ENCODE assay signal across 8 cellular contexts in genomic region chr4:26867914-26868684, GRCh38. TPM values are rescaled to one million over a fixed set of nuclear protein-coding genes. Genes with fewer than 3 reads are reported as not detected.
DNase-seq lines count a peak whose midpoint lies in the region; ATAC-seq and TF ChIP-seq lines count a peak whose summit lies in the region.
"Had no signal": no experiment of that assay in that cellular context is flagged by ENCODE, and none has a peak within 500 bp of the region (broad histone marks: within the 10 kb centered on the region; RNA-seq: fewer than 3 reads in every experiment).

No MANE protein-coding gene starts in this region.

- peak overlapping the region; percentile 8 to 89 (median 30) for H3K27ac Mint-ChIP-seq in CD8-positive, alpha-beta memory T cell
- peak overlapping the region; percentile 68 for H3K27ac Mint-ChIP-seq in dendritic cell treated with granulocyte-macrophage colony-stimulating factor and Interleukin-4, amounts not matched to agents 40 ng/mL and 50 ng/mL, for 4 days
- H3K27ac Mint-ChIP-seq in naive thymus-derived CD8-positive, alpha-beta T cell: peak overlapping the region in 9 of 10 donors; percentile 26 to 87 (median 73)
- no peak overlapping the region for H3K27ac Mint-ChIP-seq in neural progenitor cell

- no peaks in the 10 kb centered on the region for H3K9me3 ChIP-seq in CD8-positive, alpha-beta memory T cell (ENCODE audit: low read length)
- H3K9me3 ChIP-seq in Karpas-422 (ENCODE audit: low read length): no peaks in the 10 kb centered on the region
- no peaks in the 10 kb centered on the region for H3K9me3 ChIP-seq in neural progenitor cell (ENCODE audit: low read depth)
- H3K9me3 ChIP-seq: gastrocnemius medialis had no signal

- ATAC-seq in naive thymus-derived CD8-positive, alpha-beta T cell: no peak
- no peak for ATAC-seq in HG03378 (IDR thresholded peaks at IDR 0.05; ENCODE audit: unreplicated experiment)
- ATAC-seq: gastrocnemius medialis had no signal

- peaks cover 85 to 92% (median 91%) of the 10 kb centered on the region in 3 donors for H3K4me1 Mint-ChIP-seq in CD8-positive, alpha-beta memory T cell
- H3K4me1 Mint-ChIP-seq in dendritic cell treated with granulocyte-macrophage colony-stimulating factor and Interleukin-4, amounts not matched to agents 40 ng/mL and 50 ng/mL, for 4 days (ENCODE audit: low read depth): peaks cover 66% of the 10 kb centered on the region
- peaks cover 44 to 93% (median 84%) of the 10 kb centered on the region in 4 donors for H3K4me1 Mint-ChIP-seq in naive thymus-derived CD8-positive, alpha-beta T cell
- peaks cover 36% of the 10 kb centered on the region for H3K4me1 Mint-ChIP-seq in neural progenitor cell

- no peak for DNase-seq in CD8-positive, alpha-beta memory T cell
- DNase-seq in Karpas-422 (no peak), neural progenitor cell (ENCODE audit: low spot score) (no peak), iPS-NIHi11 (ENCODE audit: low spot score) (no peak)
- no peak for DNase-seq in naive thymus-derived CD8-positive, alpha-beta T cell
- DNase-seq: gastrocnemius medialis had no signal

- no peaks in the 10 kb centered on the region for H3K36me3 ChIP-seq in CD8-positive, alpha-beta memory T cell (ENCODE audit: insufficient read depth, low read length)
- H3K36me3 ChIP-seq in Karpas-422 (ENCODE audit: insufficient read depth, low read length): peaks cover 4% of the 10 kb centered on the region; the same call in 1 of the 2 replicates
- H3K36me3 ChIP-seq in neural progenitor cell: no peaks in the 10 kb centered on the region
- H3K36me3 ChIP-seq: gastrocnemius medialis had no signal

- H3K4me1 ChIP-seq in CD8-positive, alpha-beta memory T cell (ENCODE audit: insufficient read depth, low read length): peaks cover 86% of the 10 kb centered on the region
- H3K4me1 ChIP-seq in Karpas-422 (ENCODE audit: low read length) (peaks cover 86% of the 10 kb centered on the region), neural progenitor cell (peaks cover 37% of the 10 kb centered on the region)

- H3K4me3 Mint-ChIP-seq in CD8-positive, alpha-beta memory T cell: peak overlapping the region in 6 of 7 donors; percentile 15 to 71 (median 46)
- H3K4me3 Mint-ChIP-seq in dendritic cell treated with granulocyte-macrophage colony-stimulating factor and Interleukin-4, amounts not matched to agents 40 ng/mL and 50 ng/mL, for 4 days: no peak overlapping the region
- H3K4me3 Mint-ChIP-seq in naive thymus-derived CD8-positive, alpha-beta T cell: peak overlapping the region; percentile 13 to 63 (median 54)
- no peak overlapping the region for H3K4me3 Mint-ChIP-seq in neural progenitor cell

- H3K79me2 ChIP-seq in Karpas-422 (ENCODE audit: low read length) (peaks cover 99% of the 10 kb centered on the region), neural progenitor cell (ENCODE audit: low read depth) (peaks cover 94% of the 10 kb centered on the region)

- H3K27me3 Mint-ChIP-seq in CD8-positive, alpha-beta memory T cell: no peaks in the 10 kb centered on the region
- H3K27me3 Mint-ChIP-seq in dendritic cell treated with granulocyte-macrophage colony-stimulating factor and Interleukin-4, amounts not matched to agents 40 ng/mL and 50 ng/mL, for 4 days: no peaks in the 10 kb centered on the region
- no peaks in the 10 kb centered on the region for H3K27me3 Mint-ChIP-seq in naive thymus-derived CD8-positive, alpha-beta T cell
- H3K27me3 Mint-ChIP-seq in neural progenitor cell (ENCODE audit: insufficient read depth, low read depth): no peaks in the 10 kb centered on the region

- H3K27ac ChIP-seq in CD8-positive, alpha-beta memory T cell (ENCODE audit: low read depth, low read length): no peak overlapping the region
- H3K27ac ChIP-seq in Karpas-422 (ENCODE audit: low read length) (peak overlapping the region; percentile 46), neural progenitor cell (no peak overlapping the region)

- POLR2A ChIA-PET in CD8-positive, alpha-beta memory T cell (lab: Charles Lee): interaction anchor here (2.5 kb wide), 1 partner anchor 17 kb away, joined by 12 read pairs; no protein-coding TSS in a partner anchor
- POLR2A ChIA-PET in naive thymus-derived CD8-positive, alpha-beta T cell (lab: Charles Lee): interaction anchor here (0.6 to 0.7 kb wide), 3 partner anchors 7 to 19 kb away, joined by 3 to 5 read pairs (median 3); partner anchors contain the start of gene STIM2

- no peak overlapping the region for H2AFZ ChIP-seq in Karpas-422 (ENCODE audit: low read length)
- no peak overlapping the region for H2AFZ ChIP-seq in neural progenitor cell (replicated peaks)

- no peaks in the 10 kb centered on the region for H3K9me2 ChIP-seq in Karpas-422 (replicated peaks; ENCODE audit: insufficient read depth, low read length)

- H4K20me1 ChIP-seq in Karpas-422 (ENCODE audit: insufficient read depth, low read depth, low read length) (peaks cover 23% of the 10 kb centered on the region), neural progenitor cell (ENCODE audit: low read depth) (peaks cover 11% of the 10 kb centered on the region)

- no peak overlapping the region for H3K4me3 ChIP-seq in CD8-positive, alpha-beta memory T cell (ENCODE audit: low read length)
- H3K4me3 ChIP-seq in Karpas-422 (ENCODE audit: low read length) (no peak overlapping the region), neural progenitor cell (no peak overlapping the region)
- H3K4me3 ChIP-seq: gastrocnemius medialis had no signal

- CTCF ChIA-PET in CD8-positive, alpha-beta memory T cell (lab: Charles Lee): interaction anchor here (1.2 kb wide), 1 partner anchor 32 kb away, joined by 3 read pairs; no protein-coding TSS in a partner anchor

- H3F3A ChIP-seq in neural progenitor cell (ENCODE audit: low read depth): no peaks in the 10 kb centered on the region

- H3K9me3 Mint-ChIP-seq in CD8-positive, alpha-beta memory T cell: no peaks in the 10 kb centered on the region
- no peaks in the 10 kb centered on the region for H3K9me3 Mint-ChIP-seq in dendritic cell treated with granulocyte-macrophage colony-stimulating factor and Interleukin-4, amounts not matched to agents 40 ng/mL and 50 ng/mL, for 4 days
- H3K9me3 Mint-ChIP-seq in naive thymus-derived CD8-positive, alpha-beta T cell: no peaks in the 10 kb centered on the region
- no peaks in the 10 kb centered on the region for H3K9me3 Mint-ChIP-seq in neural progenitor cell

- no peak for TF ChIP-seq CTCF in neural progenitor cell (IDR thresholded peaks at IDR 0.05)

- intact Hi-C loops in dendritic cell treated with granulocyte-macrophage colony-stimulating factor and Interleukin-4, amounts not matched to agents 40 ng/mL and 50 ng/mL, for 4 days (cut with micrococcal nuclease): no loop called here

- H3K36me3 Mint-ChIP-seq in CD8-positive, alpha-beta memory T cell: peaks cover 4 to 7% (median 6%) of the 10 kb centered on the region in 3 donors
- peaks cover 19% of the 10 kb centered on the region for H3K36me3 Mint-ChIP-seq in dendritic cell treated with granulocyte-macrophage colony-stimulating factor and Interleukin-4, amounts not matched to agents 40 ng/mL and 50 ng/mL, for 4 days (ENCODE audit: low read depth)
- H3K36me3 Mint-ChIP-seq in naive thymus-derived CD8-positive, alpha-beta T cell: peaks cover 0 to 12% (median 0%) of the 10 kb centered on the region in 3 donors
- peaks cover 8% of the 10 kb centered on the region for H3K36me3 Mint-ChIP-seq in neural progenitor cell

- no peaks in the 10 kb centered on the region for H3K27me3 ChIP-seq in CD8-positive, alpha-beta memory T cell (ENCODE audit: insufficient read depth, low read length, poor library complexity, severe bottlenecking)
- H3K27me3 ChIP-seq in Karpas-422 (ENCODE audit: low read length): no peaks in the 10 kb centered on the region
- no peaks in the 10 kb centered on the region for H3K27me3 ChIP-seq in neural progenitor cell
- H3K27me3 ChIP-seq: gastrocnemius medialis had no signal

- no peak overlapping the region for H3K9ac ChIP-seq in Karpas-422 (ENCODE audit: low read length)
- H3K9ac ChIP-seq in neural progenitor cell: no peak overlapping the region

- H3K4me2 ChIP-seq in Karpas-422 (ENCODE audit: low read depth, low read length, poor library complexity, severe bottlenecking): peak overlapping the region; percentile 31
- H3K4me2 ChIP-seq in neural progenitor cell: no peak overlapping the region

RNA-seq across cellular contexts. Expression of gene STIM2, which starts 7.5 kb away (rescaled TPM):
- 10 to 100 TPM; 47.8 to 51.0 TPM for total RNA-seq in CD8-positive, alpha-beta memory T cell
- 41.4 TPM for polyA plus RNA-seq in CD8-positive, alpha-beta memory T cell
- total RNA-seq in Karpas-422 (2014; rRNA removed; shearing (Covaris generic); ENCODE audit: low replicate concordance): 96.4 and 203 TPM in 2 replicates
- total RNA-seq in naive thymus-derived CD8-positive, alpha-beta T cell: 100 to 1,000 TPM; 105 TPM
- 10 to 100 TPM; 22.2 to 35.4 (median 33.0) TPM for polyA plus RNA-seq in naive thymus-derived CD8-positive, alpha-beta T cell
- 20.6 and 25.8 TPM in 2 replicates for total RNA-seq in neural progenitor cell (ENCODE audit: low replicate concordance)

Comparison
In these comparisons a context has a peak if more than half of its experiments do, and no peak if none do; other contexts are left out.
1. H3K4me3 Mint-ChIP-seq: peak in CD8-positive, alpha-beta memory T cell (6 of 7) and naive thymus-derived CD8-positive, alpha-beta T cell (10 of 10); none in dendritic cell treated with granulocyte-macrophage colony-stimulating factor and Interleukin-4, amounts not matched to agents 40 ng/mL and 50 ng/mL, for 4 days (single experiment) and neural progenitor cell (single experiment).